Comparison of ENCODE assay signal across 3 cellular contexts in the genomic region with DNA sequence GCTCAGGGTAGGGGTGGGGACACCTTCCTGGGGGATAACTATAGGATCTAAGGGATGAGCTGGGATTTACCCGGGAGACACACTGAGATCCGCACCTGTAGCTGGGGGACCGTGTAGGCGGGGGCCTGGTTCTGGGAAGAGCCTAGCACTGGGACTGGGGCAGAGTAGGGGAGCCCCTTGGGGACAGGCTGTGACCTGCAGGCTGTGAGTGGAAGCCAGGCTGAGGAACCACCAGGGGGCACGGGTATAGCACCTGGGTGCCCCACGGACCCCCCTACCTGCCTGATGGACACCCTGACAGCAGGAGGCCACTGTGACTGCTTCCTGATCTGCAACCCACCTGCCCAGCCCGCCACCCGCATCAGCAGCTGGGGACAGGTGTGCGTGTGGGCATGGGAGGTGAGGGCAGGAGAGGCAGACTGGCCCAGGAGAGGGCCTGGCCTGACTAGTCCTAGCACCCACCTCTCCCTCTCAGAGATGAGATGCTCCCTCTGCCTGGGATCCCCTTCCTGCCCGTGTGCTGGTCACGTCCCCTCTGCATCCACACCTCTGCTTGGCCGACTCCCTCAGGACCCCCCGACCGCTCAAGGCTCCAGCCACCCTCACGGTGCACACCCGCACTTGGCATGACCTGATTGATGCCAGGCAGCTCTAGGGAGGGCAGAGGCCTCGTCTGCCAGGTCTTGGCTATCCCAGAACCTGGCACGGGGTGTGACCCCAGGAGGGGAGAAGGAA.
TF ChIP-seq lines count a peak whose summit lies in the region.

No MANE protein-coding gene starts in this region.

TF ChIP-seq in SK-N-SH, 30 proteins besides CTCF, POLR2A, EP300 and RAD21:
- TF ChIP-seq, protein P1, sequence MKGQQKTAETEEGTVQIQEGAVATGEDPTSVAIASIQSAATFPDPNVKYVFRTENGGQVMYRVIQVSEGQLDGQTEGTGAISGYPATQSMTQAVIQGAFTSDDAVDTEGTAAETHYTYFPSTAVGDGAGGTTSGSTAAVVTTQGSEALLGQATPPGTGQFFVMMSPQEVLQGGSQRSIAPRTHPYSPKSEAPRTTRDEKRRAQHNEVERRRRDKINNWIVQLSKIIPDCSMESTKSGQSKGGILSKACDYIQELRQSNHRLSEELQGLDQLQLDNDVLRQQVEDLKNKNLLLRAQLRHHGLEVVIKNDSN (IDR thresholded peaks at IDR 0.05; ENCODE audit: borderline replicate concordance, low read depth), result no peak
- TF ChIP-seq, protein P2, sequence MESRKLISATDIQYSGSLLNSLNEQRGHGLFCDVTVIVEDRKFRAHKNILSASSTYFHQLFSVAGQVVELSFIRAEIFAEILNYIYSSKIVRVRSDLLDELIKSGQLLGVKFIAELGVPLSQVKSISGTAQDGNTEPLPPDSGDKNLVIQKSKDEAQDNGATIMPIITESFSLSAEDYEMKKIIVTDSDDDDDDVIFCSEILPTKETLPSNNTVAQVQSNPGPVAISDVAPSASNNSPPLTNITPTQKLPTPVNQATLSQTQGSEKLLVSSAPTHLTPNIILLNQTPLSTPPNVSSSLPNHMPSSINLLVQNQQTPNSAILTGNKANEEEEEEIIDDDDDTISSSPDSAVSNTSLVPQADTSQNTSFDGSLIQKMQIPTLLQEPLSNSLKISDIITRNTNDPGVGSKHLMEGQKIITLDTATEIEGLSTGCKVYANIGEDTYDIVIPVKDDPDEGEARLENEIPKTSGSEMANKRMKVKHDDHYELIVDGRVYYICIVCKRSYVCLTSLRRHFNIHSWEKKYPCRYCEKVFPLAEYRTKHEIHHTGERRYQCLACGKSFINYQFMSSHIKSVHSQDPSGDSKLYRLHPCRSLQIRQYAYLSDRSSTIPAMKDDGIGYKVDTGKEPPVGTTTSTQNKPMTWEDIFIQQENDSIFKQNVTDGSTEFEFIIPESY (IDR thresholded peaks at IDR 0.05; ENCODE audit: borderline replicate concordance, low read depth), result no peak
- TF ChIP-seq NFIC (IDR thresholded peaks at IDR 0.05; ENCODE audit: borderline replicate concordance), result no peak

TF ChIP-seq in SK-N-SH treated with all-trans-retinoic acid at 6 μM for 48 hours, 23 proteins besides CTCF, POLR2A, EP300 and RAD21:
- TF ChIP-seq, protein P3, sequence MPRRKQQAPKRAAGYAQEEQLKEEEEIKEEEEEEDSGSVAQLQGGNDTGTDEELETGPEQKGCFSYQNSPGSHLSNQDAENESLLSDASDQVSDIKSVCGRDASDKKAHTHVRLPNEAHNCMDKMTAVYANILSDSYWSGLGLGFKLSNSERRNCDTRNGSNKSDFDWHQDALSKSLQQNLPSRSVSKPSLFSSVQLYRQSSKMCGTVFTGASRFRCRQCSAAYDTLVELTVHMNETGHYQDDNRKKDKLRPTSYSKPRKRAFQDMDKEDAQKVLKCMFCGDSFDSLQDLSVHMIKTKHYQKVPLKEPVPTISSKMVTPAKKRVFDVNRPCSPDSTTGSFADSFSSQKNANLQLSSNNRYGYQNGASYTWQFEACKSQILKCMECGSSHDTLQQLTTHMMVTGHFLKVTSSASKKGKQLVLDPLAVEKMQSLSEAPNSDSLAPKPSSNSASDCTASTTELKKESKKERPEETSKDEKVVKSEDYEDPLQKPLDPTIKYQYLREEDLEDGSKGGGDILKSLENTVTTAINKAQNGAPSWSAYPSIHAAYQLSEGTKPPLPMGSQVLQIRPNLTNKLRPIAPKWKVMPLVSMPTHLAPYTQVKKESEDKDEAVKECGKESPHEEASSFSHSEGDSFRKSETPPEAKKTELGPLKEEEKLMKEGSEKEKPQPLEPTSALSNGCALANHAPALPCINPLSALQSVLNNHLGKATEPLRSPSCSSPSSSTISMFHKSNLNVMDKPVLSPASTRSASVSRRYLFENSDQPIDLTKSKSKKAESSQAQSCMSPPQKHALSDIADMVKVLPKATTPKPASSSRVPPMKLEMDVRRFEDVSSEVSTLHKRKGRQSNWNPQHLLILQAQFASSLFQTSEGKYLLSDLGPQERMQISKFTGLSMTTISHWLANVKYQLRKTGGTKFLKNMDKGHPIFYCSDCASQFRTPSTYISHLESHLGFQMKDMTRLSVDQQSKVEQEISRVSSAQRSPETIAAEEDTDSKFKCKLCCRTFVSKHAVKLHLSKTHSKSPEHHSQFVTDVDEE (CRISPR knock-in tag; IDR thresholded peaks at IDR 0.05), result no peak

TF ChIP-seq in HCT116, 20 proteins besides CTCF, POLR2A, EP300 and RAD21:
- TF ChIP-seq ZFX (IDR thresholded peaks at IDR 0.05) (no peak), POLR2AphosphoS5 (IDR thresholded peaks at IDR 0.05; ENCODE audit: low read depth, low read length) (no peak), EZH2phosphoT487 (IDR thresholded peaks at IDR 0.05; ENCODE audit: borderline replicate concordance) (no peak), CBX3 (IDR thresholded peaks at IDR 0.05; ENCODE audit: low read depth) (no peak), EGR1 (IDR thresholded peaks at IDR 0.05; ENCODE audit: low read depth) (no peak), ZNF274 (IDR thresholded peaks at IDR 0.05; ENCODE audit: low read depth, low read length) (no peak), CEBPB (IDR thresholded peaks at IDR 0.05; ENCODE audit: low read depth) (no peak), YY1 (IDR thresholded peaks at IDR 0.05; ENCODE audit: extremely low read depth, insufficient replicate concordance, low read depth, low read length) (no peak), JUND (IDR thresholded peaks at IDR 0.05) (no peak), SIN3A (IDR thresholded peaks at IDR 0.05; ENCODE audit: low read depth) (no peak), SRF (IDR thresholded peaks at IDR 0.05; ENCODE audit: low read depth) (no peak), SP1 (IDR thresholded peaks at IDR 0.05; ENCODE audit: low read depth) (no peak), EZH2 (IDR thresholded peaks at IDR 0.05) (no peak), ELF1 (IDR thresholded peaks at IDR 0.05; ENCODE audit: borderline replicate concordance, low read depth) (no peak), TCF7L2 (IDR thresholded peaks at IDR 0.05; ENCODE audit: borderline replicate concordance, extremely low read depth, insufficient read depth, insufficient read length) (no peak)
- TF ChIP-seq, protein P2 (IDR thresholded peaks at IDR 0.05; ENCODE audit: extremely low read depth, insufficient replicate concordance, low read length), result no peak
- TF ChIP-seq, protein P4, sequence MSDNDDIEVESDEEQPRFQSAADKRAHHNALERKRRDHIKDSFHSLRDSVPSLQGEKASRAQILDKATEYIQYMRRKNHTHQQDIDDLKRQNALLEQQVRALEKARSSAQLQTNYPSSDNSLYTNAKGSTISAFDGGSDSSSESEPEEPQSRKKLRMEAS (IDR thresholded peaks at IDR 0.05), result no peak
- TF ChIP-seq, protein P5, sequence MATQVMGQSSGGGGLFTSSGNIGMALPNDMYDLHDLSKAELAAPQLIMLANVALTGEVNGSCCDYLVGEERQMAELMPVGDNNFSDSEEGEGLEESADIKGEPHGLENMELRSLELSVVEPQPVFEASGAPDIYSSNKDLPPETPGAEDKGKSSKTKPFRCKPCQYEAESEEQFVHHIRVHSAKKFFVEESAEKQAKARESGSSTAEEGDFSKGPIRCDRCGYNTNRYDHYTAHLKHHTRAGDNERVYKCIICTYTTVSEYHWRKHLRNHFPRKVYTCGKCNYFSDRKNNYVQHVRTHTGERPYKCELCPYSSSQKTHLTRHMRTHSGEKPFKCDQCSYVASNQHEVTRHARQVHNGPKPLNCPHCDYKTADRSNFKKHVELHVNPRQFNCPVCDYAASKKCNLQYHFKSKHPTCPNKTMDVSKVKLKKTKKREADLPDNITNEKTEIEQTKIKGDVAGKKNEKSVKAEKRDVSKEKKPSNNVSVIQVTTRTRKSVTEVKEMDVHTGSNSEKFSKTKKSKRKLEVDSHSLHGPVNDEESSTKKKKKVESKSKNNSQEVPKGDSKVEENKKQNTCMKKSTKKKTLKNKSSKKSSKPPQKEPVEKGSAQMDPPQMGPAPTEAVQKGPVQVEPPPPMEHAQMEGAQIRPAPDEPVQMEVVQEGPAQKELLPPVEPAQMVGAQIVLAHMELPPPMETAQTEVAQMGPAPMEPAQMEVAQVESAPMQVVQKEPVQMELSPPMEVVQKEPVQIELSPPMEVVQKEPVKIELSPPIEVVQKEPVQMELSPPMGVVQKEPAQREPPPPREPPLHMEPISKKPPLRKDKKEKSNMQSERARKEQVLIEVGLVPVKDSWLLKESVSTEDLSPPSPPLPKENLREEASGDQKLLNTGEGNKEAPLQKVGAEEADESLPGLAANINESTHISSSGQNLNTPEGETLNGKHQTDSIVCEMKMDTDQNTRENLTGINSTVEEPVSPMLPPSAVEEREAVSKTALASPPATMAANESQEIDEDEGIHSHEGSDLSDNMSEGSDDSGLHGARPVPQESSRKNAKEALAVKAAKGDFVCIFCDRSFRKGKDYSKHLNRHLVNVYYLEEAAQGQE (IDR thresholded peaks at IDR 0.05; ENCODE audit: low read depth), result no peak
- TF ChIP-seq, protein P6, sequence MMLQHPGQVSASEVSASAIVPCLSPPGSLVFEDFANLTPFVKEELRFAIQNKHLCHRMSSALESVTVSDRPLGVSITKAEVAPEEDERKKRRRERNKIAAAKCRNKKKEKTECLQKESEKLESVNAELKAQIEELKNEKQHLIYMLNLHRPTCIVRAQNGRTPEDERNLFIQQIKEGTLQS (IDR thresholded peaks at IDR 0.05), result no peak
